In genomic region chr3:58377750-58378149, GRCh38 we compare ENCODE assay signal across 1 cellular context.
TF ChIP-seq lines count a peak whose summit lies in the region.

No MANE protein-coding gene starts in this region.

TF ChIP-seq in WTC11, 78 proteins besides CTCF, POLR2A, EP300 and RAD21 (continued from another document):
- no peak for TF ChIP-seq SMAD3 (CRISPR knock-in tag; IDR thresholded peaks at IDR 0.05; ENCODE audit: borderline replicate concordance)
